Comparison of ENCODE assay signal across 13 cellular contexts in genomic region chr18:57475903-57476302, GRCh38. TPM values are rescaled to one million over a fixed set of nuclear protein-coding genes. Genes with fewer than 3 reads are reported as not detected.
"Had no signal": no experiment of that assay in that cellular context is flagged by ENCODE, and none has a peak within 500 bp of the region (broad histone marks: within the 10 kb centered on the region; RNA-seq: fewer than 3 reads in every experiment).

No MANE protein-coding gene starts in this region.

- H3K27me3 ChIP-seq: transverse colon had no signal

- H3K4me3 ChIP-seq: coronary artery, transverse colon had no signal

- H3K27ac ChIP-seq: coronary artery, transverse colon had no signal

- ATAC-seq: left ventricle myocardium superior had no signal

- H3K36me3 ChIP-seq: transverse colon had no signal

- H3K4me1 Mint-ChIP-seq: activated CD4-positive, alpha-beta T cell treated with anti-CD3 and anti-CD28 coated beads, Interleukin-2, amount 10 ng/mL, durations not matched to agents 24 days and 14 days had no signal

- H3K4me1 ChIP-seq: transverse colon had no signal

- H3K27ac Mint-ChIP-seq: activated B cell treated with CpG ODN at 0.5 μM for 24 hours; activated CD4-positive, alpha-beta T cell treated with anti-CD3 and anti-CD28 coated beads, Interleukin-2, amount 10 ng/mL, durations not matched to agents 24 days and 14 days; activated naive CD4-positive, alpha-beta T cell treated with anti-CD3 and anti-CD28 coated beads for 36 hours had no signal

- H3K4me3 Mint-ChIP-seq: activated B cell treated with CpG ODN at 0.5 μM for 24 hours; activated CD4-positive, alpha-beta T cell treated with anti-CD3 and anti-CD28 coated beads, Interleukin-2, amount 10 ng/mL, durations not matched to agents 24 days and 14 days; activated naive CD4-positive, alpha-beta T cell treated with anti-CD3 and anti-CD28 coated beads for 36 hours had no signal

- DNase-seq: activated B cell treated with CpG ODN at 0.5 μM for 24 hours; activated CD4-positive, alpha-beta T cell treated with anti-CD3 and anti-CD28 coated beads, Interleukin-2, amount 10 ng/mL, durations not matched to agents 24 days and 14 days; activated naive CD4-positive, alpha-beta T cell treated with anti-CD3 and anti-CD28 coated beads for 36 hours; caudate nucleus; effector CD4-positive, alpha-beta T cell; kidney; left ventricle myocardium superior; stimulated activated CD4-positive, alpha-beta T cell treated with anti-CD3 and anti-CD28 coated beads, Interleukin-12 subunit alpha, Interleukin-12 subunit beta, amount 100 ng/mL, for 4 hours; stimulated activated naive CD4-positive, alpha-beta T cell; substantia nigra; T-helper 9 cell; transverse colon had no signal

- H3K9me3 Mint-ChIP-seq: activated B cell treated with CpG ODN at 0.5 μM for 24 hours; activated CD4-positive, alpha-beta T cell treated with anti-CD3 and anti-CD28 coated beads, Interleukin-2, amount 10 ng/mL, durations not matched to agents 24 days and 14 days; activated naive CD4-positive, alpha-beta T cell treated with anti-CD3 and anti-CD28 coated beads for 36 hours had no signal

RNA-seq across cellular contexts. Expression of gene ONECUT2, which starts 40.7 kb away (rescaled TPM):
- total RNA-seq: activated B cell treated with CpG ODN at 0.5 μM for 24 hours; activated CD4-positive, alpha-beta T cell treated with anti-CD3 and anti-CD28 coated beads, Interleukin-2, amount 10 ng/mL, durations not matched to agents 24 days and 14 days; activated naive CD4-positive, alpha-beta T cell treated with anti-CD3 and anti-CD28 coated beads for 36 hours had no signal
